In genomic region chr17:55320594-55321506, GRCh38 we compare ENCODE assay signal across 15 cellular contexts. TPM values are rescaled to one million over a fixed set of nuclear protein-coding genes. Genes with fewer than 3 reads are reported as not detected.
A peak's percentile ranks its signal among the peaks of the same experiment; 100 is the strongest.
DNase-seq lines count a peak whose midpoint lies in the region; ATAC-seq, FAIRE-seq and TF ChIP-seq lines count a peak whose summit lies in the region.
"Had no signal": no experiment of that assay in that cellular context is flagged by ENCODE, and none has a peak within 500 bp of the region (broad histone marks: within the 10 kb centered on the region; RNA-seq: fewer than 3 reads in every experiment).

No MANE protein-coding gene starts in this region.

- H2AFZ ChIP-seq in K562 (ENCODE audit: low read depth, low read length): peak overlapping the region; percentile 91

- H3K9me1 ChIP-seq in K562 (ENCODE audit: control insufficient read depth, insufficient read depth, low read length): no peaks in the 10 kb centered on the region

- H3K4me1 Mint-ChIP-seq in HFFc6 (ENCODE audit: low read depth): peaks cover 24% of the 10 kb centered on the region
- H3K4me1 Mint-ChIP-seq in stimulated activated naive B cell treated with anti-CD40 and anti-IgM and Interleukin-4, amounts not matched to agents 10 μg/mL and 1 μg/mL and 100 μg/mL, for 72 hours: no peaks in the 10 kb centered on the region

- no peak for DNase-seq in HFFc6
- no peak for DNase-seq in K562 (ENCODE audit: extremely low read depth in 1 of 4, low spot score in 3 of 4)
- DNase-seq in left ventricle myocardium inferior: no peak
- DNase-seq in stomach: peak; percentile 80
- no peak for DNase-seq in SHP77 treated with DMSO at 0.1 percent for 48 hours (lab: John Stamatoyannopoulos, UW)
- DNase-seq in GM03348 (ENCODE audit: low spot score): no peak
- no peak for DNase-seq in stimulated activated naive B cell treated with anti-CD40 and anti-IgM and Interleukin-4, amounts not matched to agents 10 μg/mL and 1 μg/mL and 100 μg/mL, for 72 hours
- DNase-seq: activated CD4-positive, alpha-beta T cell treated with anti-CD3 and anti-CD28 coated beads, Interleukin-2, amount 10 ng/mL, durations not matched to agents 24 days and 14 days; HCEC 1CT; Karpas-422; NCI-H146; NCI-H510A; spleen had no signal

- peak; percentile 57 for FAIRE-seq in K562 (lab: Jason Lieb, UNC)

- H3K36me3 ChIP-seq in K562 (ENCODE audit: control insufficient read depth, insufficient read depth, low read length) (no peaks in the 10 kb centered on the region), left ventricle myocardium inferior (peaks cover 44% of the 10 kb centered on the region), stomach (peaks cover 0 to 39% (median 13%) of the 10 kb centered on the region in 4 donors)
- H3K36me3 ChIP-seq: neutrophil had no signal

- no peak overlapping the region for H3K27ac Mint-ChIP-seq in HFFc6
- H3K27ac Mint-ChIP-seq in stimulated activated naive B cell treated with anti-CD40 and anti-IgM and Interleukin-4, amounts not matched to agents 10 μg/mL and 1 μg/mL and 100 μg/mL, for 72 hours: no peak overlapping the region
- H3K27ac Mint-ChIP-seq: activated CD4-positive, alpha-beta T cell treated with anti-CD3 and anti-CD28 coated beads, Interleukin-2, amount 10 ng/mL, durations not matched to agents 24 days and 14 days had no signal

- H3K9me3 ChIP-seq in K562 (replicated peaks; ENCODE audit: control insufficient read depth, insufficient read depth, low read depth, low read length) (no peaks in the 10 kb centered on the region), left ventricle myocardium inferior (replicated peaks) (no peaks in the 10 kb centered on the region), stomach (no peaks in the 10 kb centered on the region)
- H3K9me3 ChIP-seq: neutrophil, spleen had no signal

- peaks cover 3% of the 10 kb centered on the region for H3K27me3 Mint-ChIP-seq in HFFc6 (ENCODE audit: insufficient read depth)
- peaks cover 11% of the 10 kb centered on the region in 2 donors for H3K27me3 Mint-ChIP-seq in stimulated activated naive B cell treated with anti-CD40 and anti-IgM and Interleukin-4, amounts not matched to agents 10 μg/mL and 1 μg/mL and 100 μg/mL, for 72 hours

- H3K4me2 ChIP-seq in K562 (ENCODE audit: insufficient read depth, low read length): peak overlapping the region; percentile 68

- peak; percentile 68 for ATAC-seq in K562
- no peak for ATAC-seq in stimulated activated naive B cell treated with anti-CD40 and anti-IgM and Interleukin-4, amounts not matched to agents 10 μg/mL and 1 μg/mL and 100 μg/mL, for 72 hours (replicated peaks)

- no peak for TF ChIP-seq RAD21 in K562 (CRISPR knock-in tag; conservative IDR thresholded peaks at IDR 0.05 in 1 of 2, IDR thresholded peaks at IDR 0.05 in 1 of 2)

- POLR2A ChIA-PET in K562 (lab: Yijun Ruan, JAX): no interaction called here

- peak overlapping the region; percentile 81 for H3K4me3 Mint-ChIP-seq in HFFc6
- H3K4me3 Mint-ChIP-seq in stimulated activated naive B cell treated with anti-CD40 and anti-IgM and Interleukin-4, amounts not matched to agents 10 μg/mL and 1 μg/mL and 100 μg/mL, for 72 hours: no peak overlapping the region
- H3K4me3 Mint-ChIP-seq: activated CD4-positive, alpha-beta T cell treated with anti-CD3 and anti-CD28 coated beads, Interleukin-2, amount 10 ng/mL, durations not matched to agents 24 days and 14 days had no signal

- in situ Hi-C loops in K562 (cut with MboI): no loop called here

- no peak overlapping the region for H3K4me3 ChIP-seq in K562
- H3K4me3 ChIP-seq in left ventricle myocardium inferior: peak overlapping the region; percentile 7
- peak overlapping the region; percentile 5 to 27 (median 22) for H3K4me3 ChIP-seq in stomach
- H3K4me3 ChIP-seq: lung, spleen had no signal

- no TSS peak for BruUV-seq in K562 (replicated peaks; lab: Mats Ljungman, UMichigan)

- intact Hi-C loops in K562 (cut with micrococcal nuclease) (no loop called here), left ventricle myocardium inferior (cut with micrococcal nuclease) (no loop called here), stomach (cut with DNase I; ENCODE audit: low total_unique reads) (no loop called here)

- H3K4me1 ChIP-seq in K562 (replicated peaks in 1 of 2; ENCODE audit: control insufficient read depth in 2 of 2, insufficient read depth in 2 of 2, low read length in 2 of 2) (peaks cover 0 to 4% of the 10 kb centered on the region in 2 experiments; a peak in 2 of 5 replicates), left ventricle myocardium inferior (no peaks in the 10 kb centered on the region), stomach (peaks cover 0 to 22% (median 10%) of the 10 kb centered on the region in 4 donors)
- H3K4me1 ChIP-seq: spleen had no signal

- TF ChIP-seq CTCF in HFFc6 (IDR thresholded peaks at IDR 0.05) (no peak), K562 (IDR thresholded peaks at IDR 0.05 in 2 of 3, conservative IDR thresholded peaks at IDR 0.05 in 1 of 3; ENCODE audit: insufficient read depth in 2 of 3, low read depth in 1 of 3, low read length in 3 of 3) (no peak), left ventricle myocardium inferior (IDR thresholded peaks at IDR 0.05; ENCODE audit: borderline replicate concordance) (no peak), stomach (IDR thresholded peaks at IDR 0.05) (no peak)

- H3K9me3 Mint-ChIP-seq in HFFc6: no peaks in the 10 kb centered on the region
- H3K9me3 Mint-ChIP-seq in stimulated activated naive B cell treated with anti-CD40 and anti-IgM and Interleukin-4, amounts not matched to agents 10 μg/mL and 1 μg/mL and 100 μg/mL, for 72 hours: no peaks in the 10 kb centered on the region
- H3K9me3 Mint-ChIP-seq: activated CD4-positive, alpha-beta T cell treated with anti-CD3 and anti-CD28 coated beads, Interleukin-2, amount 10 ng/mL, durations not matched to agents 24 days and 14 days had no signal

- TF ChIP-seq POLR2A in K562 (conservative IDR thresholded peaks at IDR 0.05) (no peak), stomach (IDR thresholded peaks at IDR 0.05) (no peak)

- peak overlapping the region; percentile 43; a peak in 3 of 4 replicates for H3K9ac ChIP-seq in K562 (ENCODE audit: insufficient read depth in 1 of 2, low read depth in 2 of 2, low read length in 2 of 2)

- no peaks in the 10 kb centered on the region for H4K20me1 ChIP-seq in K562 (replicated peaks; ENCODE audit: control insufficient read depth, insufficient read depth, low read length)

- H3K27me3 ChIP-seq in K562 (ENCODE audit: control insufficient read depth in 2 of 2, insufficient read depth in 2 of 2, low read length in 2 of 2) (no peaks in the 10 kb centered on the region), left ventricle myocardium inferior (ENCODE audit: low read depth) (no peaks in the 10 kb centered on the region), stomach (no peaks in the 10 kb centered on the region)
- H3K27me3 ChIP-seq: neutrophil, spleen had no signal

- H3K27ac ChIP-seq in K562 (ENCODE audit: extremely low read depth, low read depth, low read length) (no peak overlapping the region), left ventricle myocardium inferior (replicated peaks) (peak overlapping the region; percentile 45), stomach (peak overlapping the region; percentile 25 to 75 (median 38))
- H3K27ac ChIP-seq: neutrophil, spleen had no signal

- H3K79me2 ChIP-seq in K562 (ENCODE audit: control insufficient read depth, insufficient read depth, low read length): no peaks in the 10 kb centered on the region

- no peaks in the 10 kb centered on the region for H3K36me3 Mint-ChIP-seq in HFFc6 (ENCODE audit: low read depth)
- no peaks in the 10 kb centered on the region for H3K36me3 Mint-ChIP-seq in stimulated activated naive B cell treated with anti-CD40 and anti-IgM and Interleukin-4, amounts not matched to agents 10 μg/mL and 1 μg/mL and 100 μg/mL, for 72 hours

- 57% methylated on average over 17 of the region's 24 CpGs for WGBS in K562 (ENCODE audit: insufficient coverage, low coverage, missing lambda C conversion rate)
- WGBS in stomach, 5 donors: 50 to 75% (median 60%) methylated on average over 24 of the region's 24 CpGs

- CTCF ChIA-PET in K562 (lab: Yijun Ruan, JAX; ENCODE audit: low intra/inter-chr PET ratio): no interaction called here

- TF ChIP-seq EP300 in K562 (IDR thresholded peaks at IDR 0.05; ENCODE audit: low read length): no peak
- TF ChIP-seq EP300 in stomach (IDR thresholded peaks at IDR 0.05): no peak

RNA-seq across cellular contexts. Expression of gene HLF, which starts 56.1 kb away (rescaled TPM):
- total RNA-seq in HFFc6 (2021; fragmentation: NEBNext Ultra II Directional; extraction: Animal tissue kit (Norgen Biotek cat#: 25700)): not detected
- total RNA-seq in K562 (2011; cell fraction: chromatin; rRNA removed; ENCODE audit: low replicate concordance): 0.07 TPM in 1 of 2 replicates, not detected in the other
- total RNA-seq in K562 (2011; cell fraction: nucleolus; rRNA removed): not detected in 2 replicates
- total RNA-seq in K562 (2011; cell fraction: nucleoplasm; rRNA removed): not detected in 2 replicates
- total RNA-seq in K562 (2014; rRNA removed): 0.09 and 0.20 TPM in 2 replicates
- total RNA-seq in K562 (2014; rRNA removed; fragmentation: Illumina TruSeq; extraction: Trizol): 0.15 and 0.32 TPM in 2 replicates
- total RNA-seq in K562 (2015; rRNA removed; fragmentation: Illumina TruSeq; extraction: Trizol): 0.11 and 0.14 TPM in 2 replicates
- 0.24 and 0.65 TPM in 2 replicates for total RNA-seq in K562 (2021)
- 0.04 and 0.09 TPM in 2 replicates for polyA plus RNA-seq in K562 (2011; rRNA removed)
- 0.03 and 0.07 TPM in 2 replicates for polyA plus RNA-seq in K562 (2011; cell fraction: cytosol; rRNA removed)
- polyA plus RNA-seq in K562 (2011; cell fraction: nucleus; rRNA removed): 0.08 and 0.16 TPM in 2 replicates
- polyA plus RNA-seq in K562 (2012): 0.13 and 0.14 TPM in 2 replicates
- polyA plus RNA-seq in K562 (2014; fragmentation: Illumina TruSeq; extraction: Trizol): 0.08 and 0.09 TPM in 2 replicates
- under 1 TPM; 0.03 to 0.11 TPM for polyA plus RNA-seq in K562 (2014; fragmentation: Nextera tagmentation; extraction: Ambion mirVana)
- 0.05 and 1.4 TPM in 2 replicates for polyA plus RNA-seq in K562 (2014; rRNA removed)
- 0.06 and 0.14 TPM in 2 replicates for polyA minus RNA-seq in K562 (2011; rRNA and poly(A)+ RNA removed)
- 0.73 TPM in 1 of 2 replicates, not detected in the other for polyA minus RNA-seq in K562 (2011; cell fraction: cytosol; rRNA and poly(A)+ RNA removed)
- polyA minus RNA-seq in K562 (2011; cell fraction: nucleus; rRNA and poly(A)+ RNA removed): 0.13 TPM in 1 of 2 replicates, not detected in the other
- 22.6 TPM for total RNA-seq in left ventricle myocardium inferior
- 10 to 100 TPM in 3 of 5 donors, 1 to 10 TPM in 2; 2.3 to 42.4 (median 12.9) TPM for total RNA-seq in stomach
- 10 to 100 TPM in 1 of 3 donors, 1 to 10 TPM in 2; 1.6 to 10.6 (median 2.9) TPM for polyA plus RNA-seq in stomach
